In the genomic region with DNA sequence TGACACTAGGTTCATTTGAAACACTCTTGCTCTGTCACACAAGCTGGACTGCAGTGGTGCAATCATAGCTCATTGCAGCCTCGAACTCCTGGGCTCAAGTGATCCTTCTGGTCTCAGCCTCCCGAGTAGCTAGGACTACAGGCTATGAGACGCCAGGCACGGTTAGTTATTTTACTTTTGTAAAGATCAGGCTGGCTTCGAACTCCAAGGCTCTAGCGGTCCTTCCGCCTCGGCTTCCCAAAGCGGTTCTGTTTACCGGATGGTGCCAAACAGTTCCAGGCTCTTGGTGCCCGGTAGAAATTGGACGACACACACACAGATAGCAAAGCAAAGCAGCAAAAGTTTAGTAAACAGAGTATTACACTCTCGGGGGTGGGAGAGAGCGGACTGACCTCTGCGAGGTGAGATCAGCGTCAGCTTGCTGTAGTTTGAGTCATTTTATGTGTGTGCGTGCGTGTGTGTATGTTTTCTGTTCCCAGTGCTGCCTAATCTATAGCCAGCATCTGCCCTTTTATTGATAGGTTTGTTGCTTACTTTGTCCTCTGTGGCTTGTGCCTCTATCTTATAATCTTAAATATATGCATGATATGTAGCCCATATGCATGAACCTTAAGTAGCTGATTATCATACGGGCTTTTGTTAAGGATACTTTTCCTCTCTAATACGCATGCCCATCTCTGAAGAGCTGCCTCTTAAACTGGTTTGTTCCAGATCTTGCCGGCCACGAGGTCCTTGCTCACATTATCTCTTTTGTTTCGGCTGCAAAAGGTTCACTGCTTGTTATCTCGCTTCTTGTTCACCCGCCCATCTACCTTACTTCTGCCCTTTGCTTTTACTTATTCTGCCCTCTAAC, we compare ENCODE assay signal across 1 cellular context.
TF ChIP-seq lines count a peak whose summit lies in the region.

No MANE protein-coding gene starts in this region.

TF ChIP-seq in K562, 482 proteins besides CTCF, POLR2A, EP300 and RAD21 (continued from another document and continues in another):
- TF ChIP-seq PRPF4 (IDR thresholded peaks at IDR 0.05; ENCODE audit: insufficient read depth, low read depth, low read length, poor library complexity, severe bottlenecking) = no peak
- TF ChIP-seq MCM3 (IDR thresholded peaks at IDR 0.05) = no peak
- TF ChIP-seq KLF13 (tag; IDR thresholded peaks at IDR 0.05; ENCODE audit: borderline replicate concordance, low read depth) = peak; percentile 87; the same call in 1 of the 2 replicates
- TF ChIP-seq ZNF121 (CRISPR knock-in tag; conservative IDR thresholded peaks at IDR 0.05) = no peak
- TF ChIP-seq NCOA1 (IDR thresholded peaks at IDR 0.05; ENCODE audit: low read depth) = peak; percentile 72; the same call in 1 of the 2 replicates
- TF ChIP-seq KDM2B (CRISPR knock-in tag; IDR thresholded peaks at IDR 0.05) = peak; percentile 44; the same call in 1 of the 2 replicates
- TF ChIP-seq, protein P1, sequence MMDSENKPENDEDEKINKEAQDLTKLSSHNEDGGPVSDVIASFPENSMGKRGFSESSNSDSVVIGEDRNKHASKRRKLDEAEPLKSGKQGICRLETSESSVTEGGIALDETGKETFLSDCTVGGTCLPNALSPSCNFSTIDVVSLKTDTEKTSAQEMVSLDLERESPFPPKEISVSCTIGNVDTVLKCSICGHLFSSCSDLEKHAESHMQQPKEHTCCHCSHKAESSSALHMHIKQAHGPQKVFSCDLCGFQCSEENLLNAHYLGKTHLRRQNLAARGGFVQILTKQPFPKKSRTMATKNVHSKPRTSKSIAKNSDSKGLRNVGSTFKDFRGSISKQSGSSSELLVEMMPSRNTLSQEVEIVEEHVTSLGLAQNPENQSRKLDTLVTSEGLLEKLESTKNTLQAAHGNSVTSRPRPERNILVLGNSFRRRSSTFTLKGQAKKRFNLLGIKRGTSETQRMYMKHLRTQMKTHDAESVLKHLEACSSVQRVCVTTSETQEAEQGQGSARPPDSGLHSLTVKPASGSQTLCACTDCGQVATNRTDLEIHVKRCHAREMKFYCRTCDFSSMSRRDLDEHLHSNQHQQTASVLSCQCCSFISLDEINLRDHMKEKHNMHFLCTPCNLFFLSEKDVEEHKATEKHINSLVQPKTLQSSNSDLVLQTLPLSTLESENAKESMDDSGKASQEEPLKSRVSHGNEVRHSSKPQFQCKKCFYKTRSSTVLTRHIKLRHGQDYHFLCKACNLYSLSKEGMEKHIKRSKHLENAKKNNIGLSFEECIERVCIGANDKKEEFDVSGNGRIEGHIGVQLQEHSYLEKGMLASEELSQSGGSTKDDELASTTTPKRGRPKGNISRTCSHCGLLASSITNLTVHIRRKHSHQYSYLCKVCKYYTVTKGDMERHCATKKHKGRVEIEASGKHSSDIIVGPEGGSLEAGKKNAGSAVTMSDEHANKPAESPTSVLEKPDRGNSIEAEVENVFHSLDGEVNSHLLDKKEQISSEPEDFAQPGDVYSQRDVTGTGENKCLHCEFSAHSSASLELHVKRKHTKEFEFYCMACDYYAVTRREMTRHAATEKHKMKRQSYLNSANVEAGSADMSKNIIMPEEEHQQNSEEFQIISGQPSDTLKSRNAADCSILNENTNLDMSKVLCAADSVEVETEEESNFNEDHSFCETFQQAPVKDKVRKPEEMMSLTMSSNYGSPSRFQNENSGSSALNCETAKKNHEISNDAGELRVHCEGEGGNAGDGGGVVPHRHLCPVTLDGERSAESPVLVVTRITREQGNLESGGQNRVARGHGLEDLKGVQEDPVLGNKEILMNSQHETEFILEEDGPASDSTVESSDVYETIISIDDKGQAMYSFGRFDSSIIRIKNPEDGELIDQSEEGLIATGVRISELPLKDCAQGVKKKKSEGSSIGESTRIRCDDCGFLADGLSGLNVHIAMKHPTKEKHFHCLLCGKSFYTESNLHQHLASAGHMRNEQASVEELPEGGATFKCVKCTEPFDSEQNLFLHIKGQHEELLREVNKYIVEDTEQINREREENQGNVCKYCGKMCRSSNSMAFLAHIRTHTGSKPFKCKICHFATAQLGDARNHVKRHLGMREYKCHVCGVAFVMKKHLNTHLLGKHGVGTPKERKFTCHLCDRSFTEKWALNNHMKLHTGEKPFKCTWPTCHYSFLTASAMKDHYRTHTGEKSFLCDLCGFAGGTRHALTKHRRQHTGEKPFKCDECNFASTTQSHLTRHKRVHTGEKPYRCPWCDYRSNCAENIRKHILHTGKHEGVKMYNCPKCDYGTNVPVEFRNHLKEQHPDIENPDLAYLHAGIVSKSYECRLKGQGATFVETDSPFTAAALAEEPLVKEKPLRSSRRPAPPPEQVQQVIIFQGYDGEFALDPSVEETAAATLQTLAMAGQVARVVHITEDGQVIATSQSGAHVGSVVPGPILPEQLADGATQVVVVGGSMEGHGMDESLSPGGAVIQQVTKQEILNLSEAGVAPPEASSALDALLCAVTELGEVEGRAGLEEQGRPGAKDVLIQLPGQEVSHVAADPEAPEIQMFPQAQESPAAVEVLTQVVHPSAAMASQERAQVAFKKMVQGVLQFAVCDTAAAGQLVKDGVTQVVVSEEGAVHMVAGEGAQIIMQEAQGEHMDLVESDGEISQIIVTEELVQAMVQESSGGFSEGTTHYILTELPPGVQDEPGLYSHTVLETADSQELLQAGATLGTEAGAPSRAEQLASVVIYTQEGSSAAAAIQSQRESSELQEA (IDR thresholded peaks at IDR 0.05; ENCODE audit: low read depth) = peak; percentile 37; the same call in 1 of the 2 replicates
- no peak for TF ChIP-seq SAFB (IDR thresholded peaks at IDR 0.05; ENCODE audit: borderline replicate concordance, low read depth, low read length)
- no peak; the same call in 1 of the 2 replicates for TF ChIP-seq CHD2 (IDR thresholded peaks at IDR 0.05; ENCODE audit: low read depth, low read length)
- TF ChIP-seq ZNF224 (CRISPR knock-in tag; IDR thresholded peaks at IDR 0.05) = no peak
- TF ChIP-seq, protein P2, sequence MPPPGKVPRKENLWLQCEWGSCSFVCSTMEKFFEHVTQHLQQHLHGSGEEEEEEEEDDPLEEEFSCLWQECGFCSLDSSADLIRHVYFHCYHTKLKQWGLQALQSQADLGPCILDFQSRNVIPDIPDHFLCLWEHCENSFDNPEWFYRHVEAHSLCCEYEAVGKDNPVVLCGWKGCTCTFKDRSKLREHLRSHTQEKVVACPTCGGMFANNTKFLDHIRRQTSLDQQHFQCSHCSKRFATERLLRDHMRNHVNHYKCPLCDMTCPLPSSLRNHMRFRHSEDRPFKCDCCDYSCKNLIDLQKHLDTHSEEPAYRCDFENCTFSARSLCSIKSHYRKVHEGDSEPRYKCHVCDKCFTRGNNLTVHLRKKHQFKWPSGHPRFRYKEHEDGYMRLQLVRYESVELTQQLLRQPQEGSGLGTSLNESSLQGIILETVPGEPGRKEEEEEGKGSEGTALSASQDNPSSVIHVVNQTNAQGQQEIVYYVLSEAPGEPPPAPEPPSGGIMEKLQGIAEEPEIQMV (tag; conservative IDR thresholded peaks at IDR 0.05; ENCODE audit: low read depth) = peak; percentile 60
- no peak for TF ChIP-seq HSF4 (CRISPR knock-in tag; IDR thresholded peaks at IDR 0.05; ENCODE audit: borderline replicate concordance)
- TF ChIP-seq THRAP3 (IDR thresholded peaks at IDR 0.05; ENCODE audit: borderline replicate concordance) = peak; percentile 45; the same call in 1 of the 2 replicates
- peak; percentile 38; the same call in 1 of the 2 replicates for TF ChIP-seq ZNF24 (IDR thresholded peaks at IDR 0.05)
- no peak for TF ChIP-seq PHF21A (IDR thresholded peaks at IDR 0.05; ENCODE audit: borderline replicate concordance, low read depth)
- TF ChIP-seq GATAD2A (IDR thresholded peaks at IDR 0.05) = peak; percentile 26; the same call in 1 of the 2 replicates
- TF ChIP-seq MCM7 (IDR thresholded peaks at IDR 0.05) = no peak
- peak in 1 of 2 experiments; percentile 10; a peak in 1 of 4 replicates for TF ChIP-seq SRF (CRISPR knock-in tag; IDR thresholded peaks at IDR 0.05)
- TF ChIP-seq ZFPM2 (CRISPR knock-in tag; IDR thresholded peaks at IDR 0.05) = 0 out of 2 replicates have a peak, but pooled peaks have one; percentile 21
- no peak for TF ChIP-seq XRCC3 (IDR thresholded peaks at IDR 0.05)
- no peak for TF ChIP-seq NFYB (IDR thresholded peaks at IDR 0.05; ENCODE audit: extremely low read depth, insufficient read length)
- no peak for TF ChIP-seq BRF1 (IDR thresholded peaks at IDR 0.05; ENCODE audit: borderline replicate concordance, extremely low read depth, insufficient read length)
- no peak for TF ChIP-seq SETDB1 (IDR thresholded peaks at IDR 0.05; ENCODE audit: low read length)
- TF ChIP-seq, protein P3, sequence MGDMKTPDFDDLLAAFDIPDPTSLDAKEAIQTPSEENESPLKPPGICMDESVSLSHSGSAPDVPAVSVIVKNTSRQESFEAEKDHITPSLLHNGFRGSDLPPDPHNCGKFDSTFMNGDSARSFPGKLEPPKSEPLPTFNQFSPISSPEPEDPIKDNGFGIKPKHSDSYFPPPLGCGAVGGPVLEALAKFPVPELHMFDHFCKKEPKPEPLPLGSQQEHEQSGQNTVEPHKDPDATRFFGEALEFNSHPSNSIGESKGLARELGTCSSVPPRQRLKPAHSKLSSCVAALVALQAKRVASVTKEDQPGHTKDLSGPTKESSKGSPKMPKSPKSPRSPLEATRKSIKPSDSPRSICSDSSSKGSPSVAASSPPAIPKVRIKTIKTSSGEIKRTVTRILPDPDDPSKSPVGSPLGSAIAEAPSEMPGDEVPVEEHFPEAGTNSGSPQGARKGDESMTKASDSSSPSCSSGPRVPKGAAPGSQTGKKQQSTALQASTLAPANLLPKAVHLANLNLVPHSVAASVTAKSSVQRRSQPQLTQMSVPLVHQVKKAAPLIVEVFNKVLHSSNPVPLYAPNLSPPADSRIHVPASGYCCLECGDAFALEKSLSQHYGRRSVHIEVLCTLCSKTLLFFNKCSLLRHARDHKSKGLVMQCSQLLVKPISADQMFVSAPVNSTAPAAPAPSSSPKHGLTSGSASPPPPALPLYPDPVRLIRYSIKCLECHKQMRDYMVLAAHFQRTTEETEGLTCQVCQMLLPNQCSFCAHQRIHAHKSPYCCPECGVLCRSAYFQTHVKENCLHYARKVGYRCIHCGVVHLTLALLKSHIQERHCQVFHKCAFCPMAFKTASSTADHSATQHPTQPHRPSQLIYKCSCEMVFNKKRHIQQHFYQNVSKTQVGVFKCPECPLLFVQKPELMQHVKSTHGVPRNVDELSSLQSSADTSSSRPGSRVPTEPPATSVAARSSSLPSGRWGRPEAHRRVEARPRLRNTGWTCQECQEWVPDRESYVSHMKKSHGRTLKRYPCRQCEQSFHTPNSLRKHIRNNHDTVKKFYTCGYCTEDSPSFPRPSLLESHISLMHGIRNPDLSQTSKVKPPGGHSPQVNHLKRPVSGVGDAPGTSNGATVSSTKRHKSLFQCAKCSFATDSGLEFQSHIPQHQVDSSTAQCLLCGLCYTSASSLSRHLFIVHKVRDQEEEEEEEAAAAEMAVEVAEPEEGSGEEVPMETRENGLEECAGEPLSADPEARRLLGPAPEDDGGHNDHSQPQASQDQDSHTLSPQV (IDR thresholded peaks at IDR 0.05) = no peak; the same call in 1 of the 2 replicates
- TF ChIP-seq NCOA4 (IDR thresholded peaks at IDR 0.05; ENCODE audit: partially characterized antibody) = peak; percentile 71
- TF ChIP-seq, protein P4, sequence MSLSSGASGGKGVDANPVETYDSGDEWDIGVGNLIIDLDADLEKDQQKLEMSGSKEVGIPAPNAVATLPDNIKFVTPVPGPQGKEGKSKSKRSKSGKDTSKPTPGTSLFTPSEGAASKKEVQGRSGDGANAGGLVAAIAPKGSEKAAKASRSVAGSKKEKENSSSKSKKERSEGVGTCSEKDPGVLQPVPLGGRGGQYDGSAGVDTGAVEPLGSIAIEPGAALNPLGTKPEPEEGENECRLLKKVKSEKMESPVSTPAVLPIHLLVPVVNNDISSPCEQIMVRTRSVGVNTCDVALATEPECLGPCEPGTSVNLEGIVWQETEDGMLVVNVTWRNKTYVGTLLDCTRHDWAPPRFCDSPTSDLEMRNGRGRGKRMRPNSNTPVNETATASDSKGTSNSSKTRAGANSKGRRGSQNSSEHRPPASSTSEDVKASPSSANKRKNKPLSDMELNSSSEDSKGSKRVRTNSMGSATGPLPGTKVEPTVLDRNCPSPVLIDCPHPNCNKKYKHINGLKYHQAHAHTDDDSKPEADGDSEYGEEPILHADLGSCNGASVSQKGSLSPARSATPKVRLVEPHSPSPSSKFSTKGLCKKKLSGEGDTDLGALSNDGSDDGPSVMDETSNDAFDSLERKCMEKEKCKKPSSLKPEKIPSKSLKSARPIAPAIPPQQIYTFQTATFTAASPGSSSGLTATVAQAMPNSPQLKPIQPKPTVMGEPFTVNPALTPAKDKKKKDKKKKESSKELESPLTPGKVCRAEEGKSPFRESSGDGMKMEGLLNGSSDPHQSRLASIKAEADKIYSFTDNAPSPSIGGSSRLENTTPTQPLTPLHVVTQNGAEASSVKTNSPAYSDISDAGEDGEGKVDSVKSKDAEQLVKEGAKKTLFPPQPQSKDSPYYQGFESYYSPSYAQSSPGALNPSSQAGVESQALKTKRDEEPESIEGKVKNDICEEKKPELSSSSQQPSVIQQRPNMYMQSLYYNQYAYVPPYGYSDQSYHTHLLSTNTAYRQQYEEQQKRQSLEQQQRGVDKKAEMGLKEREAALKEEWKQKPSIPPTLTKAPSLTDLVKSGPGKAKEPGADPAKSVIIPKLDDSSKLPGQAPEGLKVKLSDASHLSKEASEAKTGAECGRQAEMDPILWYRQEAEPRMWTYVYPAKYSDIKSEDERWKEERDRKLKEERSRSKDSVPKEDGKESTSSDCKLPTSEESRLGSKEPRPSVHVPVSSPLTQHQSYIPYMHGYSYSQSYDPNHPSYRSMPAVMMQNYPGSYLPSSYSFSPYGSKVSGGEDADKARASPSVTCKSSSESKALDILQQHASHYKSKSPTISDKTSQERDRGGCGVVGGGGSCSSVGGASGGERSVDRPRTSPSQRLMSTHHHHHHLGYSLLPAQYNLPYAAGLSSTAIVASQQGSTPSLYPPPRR (CRISPR knock-in tag; IDR thresholded peaks at IDR 0.05; ENCODE audit: borderline replicate concordance) = peak; percentile 22; the same call in 1 of the 2 replicates
- no peak for TF ChIP-seq HNRNPLL (IDR thresholded peaks at IDR 0.05; ENCODE audit: low read depth, low read length, poor library complexity, severe bottlenecking)
- TF ChIP-seq ZNF444 (CRISPR knock-in tag; IDR thresholded peaks at IDR 0.05) = no peak
- TF ChIP-seq ZNF316 (IDR thresholded peaks at IDR 0.05) = no peak
- TF ChIP-seq ZNF133 (CRISPR knock-in tag; IDR thresholded peaks at IDR 0.05) = no peak
- peak; percentile 86 for TF ChIP-seq ESRRB (CRISPR knock-in tag; IDR thresholded peaks at IDR 0.05; ENCODE audit: borderline replicate concordance)
- TF ChIP-seq, protein P5, sequence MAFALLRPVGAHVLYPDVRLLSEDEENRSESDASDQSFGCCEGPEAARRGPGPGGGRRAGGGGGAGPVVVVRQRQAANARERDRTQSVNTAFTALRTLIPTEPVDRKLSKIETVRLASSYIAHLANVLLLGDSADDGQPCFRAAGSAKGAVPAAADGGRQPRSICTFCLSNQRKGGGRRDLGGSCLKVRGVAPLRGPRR (CRISPR knock-in tag; IDR thresholded peaks at IDR 0.05) = 0 out of 2 replicates have a peak, but pooled peaks have one; percentile 50
- TF ChIP-seq, protein P6, sequence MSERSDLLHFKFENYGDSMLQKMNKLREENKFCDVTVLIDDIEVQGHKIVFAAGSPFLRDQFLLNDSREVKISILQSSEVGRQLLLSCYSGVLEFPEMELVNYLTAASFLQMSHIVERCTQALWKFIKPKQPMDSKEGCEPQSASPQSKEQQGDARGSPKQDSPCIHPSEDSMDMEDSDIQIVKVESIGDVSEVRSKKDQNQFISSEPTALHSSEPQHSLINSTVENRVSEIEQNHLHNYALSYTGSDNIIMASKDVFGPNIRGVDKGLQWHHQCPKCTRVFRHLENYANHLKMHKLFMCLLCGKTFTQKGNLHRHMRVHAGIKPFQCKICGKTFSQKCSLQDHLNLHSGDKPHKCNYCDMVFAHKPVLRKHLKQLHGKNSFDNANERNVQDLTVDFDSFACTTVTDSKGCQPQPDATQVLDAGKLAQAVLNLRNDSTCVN (CRISPR knock-in tag; IDR thresholded peaks at IDR 0.05) = peak; percentile 95
- TF ChIP-seq ZKSCAN8 (CRISPR knock-in tag; IDR thresholded peaks at IDR 0.05) = peak; percentile 0; the same call in 1 of the 2 replicates
- peak; percentile 95 to 96 for TF ChIP-seq NRF1 (conservative IDR thresholded peaks at IDR 0.05 in 1 of 2, IDR thresholded peaks at IDR 0.05 in 1 of 2)
- TF ChIP-seq NFXL1 (CRISPR knock-in tag; IDR thresholded peaks at IDR 0.05) = no peak; the same call in 1 of the 2 replicates
